ENCODE assay signal across 1 cellular context in the genomic region with DNA sequence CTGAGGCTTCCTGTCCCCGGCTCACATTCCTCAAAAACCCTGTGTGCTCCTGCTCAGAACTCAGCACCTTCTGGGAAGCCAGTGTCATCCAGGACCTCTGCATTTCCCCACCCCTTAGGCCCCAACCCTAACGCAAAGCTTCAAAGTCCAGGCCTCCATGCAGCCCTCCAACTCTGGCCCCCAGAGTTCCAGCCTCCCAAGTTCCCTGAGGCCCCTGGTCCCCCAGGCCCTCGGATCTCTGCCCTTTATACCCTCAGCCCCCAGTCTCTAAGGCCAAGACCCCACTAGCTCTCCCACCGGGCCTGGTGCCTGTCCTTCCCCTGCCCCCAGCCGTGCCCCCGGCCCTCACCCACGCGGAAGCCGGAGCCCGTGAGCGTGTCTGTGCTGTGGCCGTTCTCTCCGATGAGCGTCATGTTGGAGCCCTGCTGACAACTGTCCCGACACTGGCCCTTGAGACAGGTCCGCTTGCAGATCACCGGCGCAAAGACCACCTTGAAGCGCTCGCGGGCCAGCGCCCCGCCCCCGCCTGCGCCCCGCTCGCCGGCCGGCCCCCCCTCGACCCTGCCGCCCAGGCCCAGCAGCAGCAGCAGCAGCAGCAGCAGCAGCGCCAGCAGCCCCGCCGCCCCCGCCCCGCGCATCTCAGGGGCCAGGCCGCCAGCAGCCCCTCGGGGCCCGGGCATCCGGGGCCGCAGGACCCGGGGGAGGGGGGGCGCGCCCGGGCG.
TF ChIP-seq lines count a peak whose summit lies in the region.

No MANE protein-coding gene starts in this region.

TF ChIP-seq in HepG2, 621 proteins besides CTCF, POLR2A, EP300 and RAD21 (continued from another document and continues in another):
- TF ChIP-seq, protein P1, sequence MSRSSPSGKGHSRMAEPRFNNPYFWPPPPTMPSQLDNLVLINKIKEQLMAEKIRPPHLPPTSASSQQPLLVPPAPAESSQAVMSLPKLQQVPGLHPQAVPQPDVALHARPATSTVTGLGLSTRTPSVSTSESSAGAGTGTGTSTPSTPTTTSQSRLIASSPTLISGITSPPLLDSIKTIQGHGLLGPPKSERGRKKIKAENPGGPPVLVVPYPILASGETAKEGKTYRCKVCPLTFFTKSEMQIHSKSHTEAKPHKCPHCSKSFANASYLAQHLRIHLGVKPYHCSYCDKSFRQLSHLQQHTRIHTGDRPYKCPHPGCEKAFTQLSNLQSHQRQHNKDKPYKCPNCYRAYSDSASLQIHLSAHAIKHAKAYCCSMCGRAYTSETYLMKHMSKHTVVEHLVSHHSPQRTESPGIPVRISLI (CRISPR knock-in tag; IDR thresholded peaks at IDR 0.05; ENCODE audit: borderline replicate concordance) = no peak
- TF ChIP-seq CENPX (CRISPR knock-in tag; IDR thresholded peaks at IDR 0.05) = no peak
- TF ChIP-seq ARID5B (CRISPR knock-in tag; IDR thresholded peaks at IDR 0.05) = peak; percentile 27; the same call in 1 of the 2 replicates
- TF ChIP-seq, protein P2, sequence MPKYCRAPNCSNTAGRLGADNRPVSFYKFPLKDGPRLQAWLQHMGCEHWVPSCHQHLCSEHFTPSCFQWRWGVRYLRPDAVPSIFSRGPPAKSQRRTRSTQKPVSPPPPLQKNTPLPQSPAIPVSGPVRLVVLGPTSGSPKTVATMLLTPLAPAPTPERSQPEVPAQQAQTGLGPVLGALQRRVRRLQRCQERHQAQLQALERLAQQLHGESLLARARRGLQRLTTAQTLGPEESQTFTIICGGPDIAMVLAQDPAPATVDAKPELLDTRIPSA (CRISPR knock-in tag; IDR thresholded peaks at IDR 0.05; ENCODE audit: borderline replicate concordance) = no peak
- TF ChIP-seq, protein P3, sequence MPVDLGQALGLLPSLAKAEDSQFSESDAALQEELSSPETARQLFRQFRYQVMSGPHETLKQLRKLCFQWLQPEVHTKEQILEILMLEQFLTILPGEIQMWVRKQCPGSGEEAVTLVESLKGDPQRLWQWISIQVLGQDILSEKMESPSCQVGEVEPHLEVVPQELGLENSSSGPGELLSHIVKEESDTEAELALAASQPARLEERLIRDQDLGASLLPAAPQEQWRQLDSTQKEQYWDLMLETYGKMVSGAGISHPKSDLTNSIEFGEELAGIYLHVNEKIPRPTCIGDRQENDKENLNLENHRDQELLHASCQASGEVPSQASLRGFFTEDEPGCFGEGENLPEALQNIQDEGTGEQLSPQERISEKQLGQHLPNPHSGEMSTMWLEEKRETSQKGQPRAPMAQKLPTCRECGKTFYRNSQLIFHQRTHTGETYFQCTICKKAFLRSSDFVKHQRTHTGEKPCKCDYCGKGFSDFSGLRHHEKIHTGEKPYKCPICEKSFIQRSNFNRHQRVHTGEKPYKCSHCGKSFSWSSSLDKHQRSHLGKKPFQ (CRISPR knock-in tag; IDR thresholded peaks at IDR 0.05; ENCODE audit: insufficient replicate concordance) = no peak
- TF ChIP-seq KLF13 (CRISPR knock-in tag; IDR thresholded peaks at IDR 0.05) = no peak
- TF ChIP-seq ZNF766 (CRISPR knock-in tag; IDR thresholded peaks at IDR 0.05; ENCODE audit: borderline replicate concordance) = no peak
- TF ChIP-seq ZNF20 (CRISPR knock-in tag; IDR thresholded peaks at IDR 0.05) = no peak
- peak; percentile 35; the same call in 1 of the 2 replicates for TF ChIP-seq NR2F6 (IDR thresholded peaks at IDR 0.05)
- TF ChIP-seq NR2F6 (CRISPR knock-in tag; IDR thresholded peaks at IDR 0.05) = no peak
- no peak for TF ChIP-seq XBP1 (CRISPR knock-in tag; IDR thresholded peaks at IDR 0.05)
- peak; percentile 56 for TF ChIP-seq HDAC1 (CRISPR knock-in tag; IDR thresholded peaks at IDR 0.05)
- no peak for TF ChIP-seq ARHGAP35 (CRISPR knock-in tag; IDR thresholded peaks at IDR 0.05; ENCODE audit: borderline replicate concordance)
- TF ChIP-seq, protein P4, sequence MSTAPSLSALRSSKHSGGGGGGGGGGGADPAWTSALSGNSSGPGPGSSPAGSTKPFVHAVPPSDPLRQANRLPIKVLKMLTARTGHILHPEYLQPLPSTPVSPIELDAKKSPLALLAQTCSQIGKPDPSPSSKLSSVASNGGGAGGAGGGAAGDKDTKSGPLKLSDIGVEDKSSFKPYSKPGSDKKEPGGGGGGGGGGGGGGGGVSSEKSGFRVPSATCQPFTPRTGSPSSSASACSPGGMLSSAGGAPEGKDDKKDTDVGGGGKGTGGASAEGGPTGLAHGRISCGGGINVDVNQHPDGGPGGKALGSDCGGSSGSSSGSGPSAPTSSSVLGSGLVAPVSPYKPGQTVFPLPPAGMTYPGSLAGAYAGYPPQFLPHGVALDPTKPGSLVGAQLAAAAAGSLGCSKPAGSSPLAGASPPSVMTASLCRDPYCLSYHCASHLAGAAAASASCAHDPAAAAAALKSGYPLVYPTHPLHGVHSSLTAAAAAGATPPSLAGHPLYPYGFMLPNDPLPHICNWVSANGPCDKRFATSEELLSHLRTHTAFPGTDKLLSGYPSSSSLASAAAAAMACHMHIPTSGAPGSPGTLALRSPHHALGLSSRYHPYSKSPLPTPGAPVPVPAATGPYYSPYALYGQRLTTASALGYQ (CRISPR knock-in tag; IDR thresholded peaks at IDR 0.05) = no peak
- peak; percentile 52; the same call in 1 of the 2 replicates for TF ChIP-seq GABPB1 (CRISPR knock-in tag; IDR thresholded peaks at IDR 0.05)
- TF ChIP-seq HBP1 (CRISPR knock-in tag; IDR thresholded peaks at IDR 0.05; ENCODE audit: low read depth) = no peak
- TF ChIP-seq HOXA3 (CRISPR knock-in tag; IDR thresholded peaks at IDR 0.05) = peak; percentile 32; the same call in 1 of the 2 replicates
- TF ChIP-seq ZNF660 (CRISPR knock-in tag; IDR thresholded peaks at IDR 0.05; ENCODE audit: borderline replicate concordance, low read depth) = no peak
- no peak for TF ChIP-seq ZNF792 (CRISPR knock-in tag; IDR thresholded peaks at IDR 0.05)
- TF ChIP-seq, protein P5, sequence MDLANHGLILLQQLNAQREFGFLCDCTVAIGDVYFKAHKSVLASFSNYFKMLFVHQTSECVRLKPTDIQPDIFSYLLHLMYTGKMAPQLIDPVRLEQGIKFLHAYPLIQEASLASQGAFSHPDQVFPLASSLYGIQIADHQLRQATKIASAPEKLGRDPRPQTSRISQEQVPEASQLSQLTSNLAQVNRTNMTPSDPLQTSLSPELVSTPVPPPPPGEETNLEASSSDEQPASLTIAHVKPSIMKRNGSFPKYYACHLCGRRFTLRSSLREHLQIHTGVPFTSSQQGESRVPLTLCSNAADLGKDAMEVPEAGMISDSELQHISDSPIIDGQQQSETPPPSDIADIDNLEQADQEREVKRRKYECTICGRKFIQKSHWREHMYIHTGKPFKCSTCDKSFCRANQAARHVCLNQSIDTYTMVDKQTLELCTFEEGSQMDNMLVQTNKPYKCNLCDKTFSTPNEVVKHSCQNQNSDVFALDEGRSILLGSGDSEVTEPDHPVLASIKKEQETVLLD (CRISPR knock-in tag; IDR thresholded peaks at IDR 0.05; ENCODE audit: low read depth) = no peak
- TF ChIP-seq ZNF543 (CRISPR knock-in tag; IDR thresholded peaks at IDR 0.05) = no peak
- no peak for TF ChIP-seq ZSCAN20 (CRISPR knock-in tag; IDR thresholded peaks at IDR 0.05; ENCODE audit: borderline replicate concordance)
- TF ChIP-seq ISL2 (CRISPR knock-in tag; IDR thresholded peaks at IDR 0.05) = no peak
- TF ChIP-seq MTA3 (CRISPR knock-in tag; IDR thresholded peaks at IDR 0.05) = no peak
- TF ChIP-seq, protein P6, sequence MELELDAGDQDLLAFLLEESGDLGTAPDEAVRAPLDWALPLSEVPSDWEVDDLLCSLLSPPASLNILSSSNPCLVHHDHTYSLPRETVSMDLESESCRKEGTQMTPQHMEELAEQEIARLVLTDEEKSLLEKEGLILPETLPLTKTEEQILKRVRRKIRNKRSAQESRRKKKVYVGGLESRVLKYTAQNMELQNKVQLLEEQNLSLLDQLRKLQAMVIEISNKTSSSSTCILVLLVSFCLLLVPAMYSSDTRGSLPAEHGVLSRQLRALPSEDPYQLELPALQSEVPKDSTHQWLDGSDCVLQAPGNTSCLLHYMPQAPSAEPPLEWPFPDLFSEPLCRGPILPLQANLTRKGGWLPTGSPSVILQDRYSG (CRISPR knock-in tag; IDR thresholded peaks at IDR 0.05) = no peak
- no peak for TF ChIP-seq EZH2 (conservative IDR thresholded peaks at IDR 0.05; ENCODE audit: low read depth, low read length)
- TF ChIP-seq ZBTB7B (CRISPR knock-in tag; IDR thresholded peaks at IDR 0.05) = peak; percentile 68; the same call in 1 of the 2 replicates
- no peak for TF ChIP-seq ZNF619 (CRISPR knock-in tag; IDR thresholded peaks at IDR 0.05)
- no peak for TF ChIP-seq ZNF746 (CRISPR knock-in tag; IDR thresholded peaks at IDR 0.05)
- TF ChIP-seq RFX5 (IDR thresholded peaks at IDR 0.05; ENCODE audit: low read depth, low read length) = no peak
- no peak for TF ChIP-seq PLRG1 (conservative IDR thresholded peaks at IDR 0.05)
- no peak for TF ChIP-seq SALL2 (CRISPR knock-in tag; IDR thresholded peaks at IDR 0.05)
- no peak for TF ChIP-seq ZFAT (CRISPR knock-in tag; conservative IDR thresholded peaks at IDR 0.05)
- TF ChIP-seq, protein P7, sequence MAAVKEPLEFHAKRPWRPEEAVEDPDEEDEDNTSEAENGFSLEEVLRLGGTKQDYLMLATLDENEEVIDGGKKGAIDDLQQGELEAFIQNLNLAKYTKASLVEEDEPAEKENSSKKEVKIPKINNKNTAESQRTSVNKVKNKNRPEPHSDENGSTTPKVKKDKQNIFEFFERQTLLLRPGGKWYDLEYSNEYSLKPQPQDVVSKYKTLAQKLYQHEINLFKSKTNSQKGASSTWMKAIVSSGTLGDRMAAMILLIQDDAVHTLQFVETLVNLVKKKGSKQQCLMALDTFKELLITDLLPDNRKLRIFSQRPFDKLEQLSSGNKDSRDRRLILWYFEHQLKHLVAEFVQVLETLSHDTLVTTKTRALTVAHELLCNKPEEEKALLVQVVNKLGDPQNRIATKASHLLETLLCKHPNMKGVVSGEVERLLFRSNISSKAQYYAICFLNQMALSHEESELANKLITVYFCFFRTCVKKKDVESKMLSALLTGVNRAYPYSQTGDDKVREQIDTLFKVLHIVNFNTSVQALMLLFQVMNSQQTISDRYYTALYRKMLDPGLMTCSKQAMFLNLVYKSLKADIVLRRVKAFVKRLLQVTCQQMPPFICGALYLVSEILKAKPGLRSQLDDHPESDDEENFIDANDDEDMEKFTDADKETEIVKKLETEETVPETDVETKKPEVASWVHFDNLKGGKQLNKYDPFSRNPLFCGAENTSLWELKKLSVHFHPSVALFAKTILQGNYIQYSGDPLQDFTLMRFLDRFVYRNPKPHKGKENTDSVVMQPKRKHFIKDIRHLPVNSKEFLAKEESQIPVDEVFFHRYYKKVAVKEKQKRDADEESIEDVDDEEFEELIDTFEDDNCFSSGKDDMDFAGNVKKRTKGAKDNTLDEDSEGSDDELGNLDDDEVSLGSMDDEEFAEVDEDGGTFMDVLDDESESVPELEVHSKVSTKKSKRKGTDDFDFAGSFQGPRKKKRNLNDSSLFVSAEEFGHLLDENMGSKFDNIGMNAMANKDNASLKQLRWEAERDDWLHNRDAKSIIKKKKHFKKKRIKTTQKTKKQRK (IDR thresholded peaks at IDR 0.05; ENCODE audit: low read length) = no peak
- TF ChIP-seq TP53 (CRISPR knock-in tag; conservative IDR thresholded peaks at IDR 0.05) = no peak
- TF ChIP-seq ZNF484 (CRISPR knock-in tag; IDR thresholded peaks at IDR 0.05; ENCODE audit: borderline replicate concordance, low read depth) = no peak
- peak; percentile 26; the same call in 1 of the 2 replicates for TF ChIP-seq PITX1 (CRISPR knock-in tag; IDR thresholded peaks at IDR 0.05)
- no peak for TF ChIP-seq ZNF737 (CRISPR knock-in tag; IDR thresholded peaks at IDR 0.05; ENCODE audit: borderline replicate concordance)
- no peak for TF ChIP-seq SATB2 (CRISPR knock-in tag; IDR thresholded peaks at IDR 0.05)
- no peak for TF ChIP-seq EHMT2 (IDR thresholded peaks at IDR 0.05; ENCODE audit: borderline replicate concordance, low read depth, low read length)
- peak; percentile 44; the same call in 1 of the 2 replicates for TF ChIP-seq ZSCAN31 (CRISPR knock-in tag; IDR thresholded peaks at IDR 0.05; ENCODE audit: low read depth)
- TF ChIP-seq, protein P8, sequence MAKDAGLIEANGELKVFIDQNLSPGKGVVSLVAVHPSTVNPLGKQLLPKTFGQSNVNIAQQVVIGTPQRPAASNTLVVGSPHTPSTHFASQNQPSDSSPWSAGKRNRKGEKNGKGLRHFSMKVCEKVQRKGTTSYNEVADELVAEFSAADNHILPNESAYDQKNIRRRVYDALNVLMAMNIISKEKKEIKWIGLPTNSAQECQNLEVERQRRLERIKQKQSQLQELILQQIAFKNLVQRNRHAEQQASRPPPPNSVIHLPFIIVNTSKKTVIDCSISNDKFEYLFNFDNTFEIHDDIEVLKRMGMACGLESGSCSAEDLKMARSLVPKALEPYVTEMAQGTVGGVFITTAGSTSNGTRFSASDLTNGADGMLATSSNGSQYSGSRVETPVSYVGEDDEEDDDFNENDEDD (CRISPR knock-in tag; IDR thresholded peaks at IDR 0.05; ENCODE audit: borderline replicate concordance) = no peak
- TF ChIP-seq ESRRA (CRISPR knock-in tag; IDR thresholded peaks at IDR 0.05; ENCODE audit: low read depth) = 0 out of 2 replicates have a peak, but pooled peaks have one; percentile 58
- no peak for TF ChIP-seq JDP2 (CRISPR knock-in tag; IDR thresholded peaks at IDR 0.05; ENCODE audit: borderline replicate concordance)
- TF ChIP-seq CCDC6 (CRISPR knock-in tag; IDR thresholded peaks at IDR 0.05) = no peak
